1 cellular context compared by ENCODE assay signal in genomic region chr6:37566209-37566859, GRCh38.
TF ChIP-seq lines count a peak whose summit lies in the region.

No MANE protein-coding gene starts in this region.

TF ChIP-seq in K562, 482 proteins besides CTCF, POLR2A, EP300 and RAD21 (continued from another document):
- TF ChIP-seq ZNF639 (CRISPR knock-in tag; conservative IDR thresholded peaks at IDR 0.05 in 1 of 2, IDR thresholded peaks at IDR 0.05 in 1 of 2) (no peak), ZNF740 (CRISPR knock-in tag; IDR thresholded peaks at IDR 0.05) (peak; percentile 93), ZNF740 (tag; IDR thresholded peaks at IDR 0.05) (peak in 1 of 2 experiments; percentile 86; a peak in 2 of 4 replicates), TFE3 (CRISPR knock-in tag; IDR thresholded peaks at IDR 0.05) (peak; percentile 69), HMGN3 (IDR thresholded peaks at IDR 0.05; ENCODE audit: borderline replicate concordance, extremely low read depth, insufficient read length, low read depth, low read length) (peak; percentile 51), ZNF512 (tag; IDR thresholded peaks at IDR 0.05) (peak; percentile 61; the same call in 1 of the 2 replicates), MAZ (CRISPR knock-in tag; conservative IDR thresholded peaks at IDR 0.05 in 1 of 2, IDR thresholded peaks at IDR 0.05 in 1 of 2) (peak; percentile 59 to 71; a peak in 3 of 4 replicates), RAD51 (IDR thresholded peaks at IDR 0.05; ENCODE audit: borderline replicate concordance, low read depth) (peak; percentile 74), ZNF165 (CRISPR knock-in tag; IDR thresholded peaks at IDR 0.05; ENCODE audit: borderline replicate concordance) (peak; percentile 80; the same call in 1 of the 2 replicates), TBP (optimal IDR thresholded peaks at IDR 0.05; ENCODE audit: low read depth, low read length) (no peak), TOE1 (IDR thresholded peaks at IDR 0.05; ENCODE audit: borderline replicate concordance) (0 out of 2 replicates have a peak, but pooled peaks have one; percentile 32), TOE1 (CRISPR knock-in tag; IDR thresholded peaks at IDR 0.05; ENCODE audit: borderline replicate concordance, low read depth) (no peak), SETDB1 (IDR thresholded peaks at IDR 0.05; ENCODE audit: low read length) (no peak), MLX (CRISPR knock-in tag; conservative IDR thresholded peaks at IDR 0.05) (no peak), PCBP1 (IDR thresholded peaks at IDR 0.05; ENCODE audit: low read depth, low read length, poor library complexity, severe bottlenecking) (peak; percentile 17), TAF7 (tag; IDR thresholded peaks at IDR 0.05) (no peak), SMC3 (conservative IDR thresholded peaks at IDR 0.05; ENCODE audit: insufficient read depth, low read depth, low read length) (peak; percentile 86), CTCFL (IDR thresholded peaks at IDR 0.05; ENCODE audit: borderline replicate concordance, insufficient read depth, low read depth, low read length, poor library complexity, severe bottlenecking) (peak; percentile 27), USF1 (CRISPR knock-in tag; IDR thresholded peaks at IDR 0.05) (peak; percentile 74), CREM (IDR thresholded peaks at IDR 0.05; ENCODE audit: low read depth) (peak; percentile 35; the same call in 1 of the 2 replicates), DEAF1 (CRISPR knock-in tag; IDR thresholded peaks at IDR 0.05) (peak; percentile 57; the same call in 1 of the 2 replicates), STAG1 (CRISPR knock-in tag; IDR thresholded peaks at IDR 0.05; ENCODE audit: borderline replicate concordance) (peak; percentile 89), CREB3 (tag; conservative IDR thresholded peaks at IDR 0.05; ENCODE audit: low read depth) (no peak), CBX5 (IDR thresholded peaks at IDR 0.05; ENCODE audit: borderline replicate concordance, low read depth) (no peak), VEZF1 (CRISPR knock-in tag; IDR thresholded peaks at IDR 0.05) (peak; percentile 62), ATF7 (IDR thresholded peaks at IDR 0.05) (0 out of 2 replicates have a peak, but pooled peaks have one; percentile 30)
